29 cellular contexts compared by ENCODE assay signal in the genomic region with DNA sequence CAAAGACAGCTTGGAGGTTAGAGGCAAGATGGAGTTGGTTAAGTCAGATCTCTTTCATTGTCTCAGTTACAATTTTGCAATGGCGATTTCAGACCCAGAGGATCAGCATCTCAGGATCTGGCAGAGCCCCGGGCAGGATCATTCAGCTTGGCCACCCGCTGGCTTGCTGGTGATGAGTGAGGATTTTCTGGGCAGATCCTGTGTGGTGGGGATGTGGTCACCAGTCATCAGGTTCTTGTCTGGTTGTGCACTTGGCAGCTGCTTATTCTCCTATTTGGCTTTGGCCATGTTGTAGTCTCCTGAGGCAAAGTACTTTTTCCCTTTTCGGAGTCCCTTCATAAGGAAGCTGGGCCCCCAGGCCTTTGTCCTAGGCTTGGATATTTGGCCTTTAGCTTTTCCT.
"Had no signal": no experiment of that assay in that cellular context is flagged by ENCODE, and none has a peak within 500 bp of the region (broad histone marks: within the 10 kb centered on the region; RNA-seq: fewer than 3 reads in every experiment).

No MANE protein-coding gene starts in this region.

- H3K4me1 ChIP-seq: SJCRH30 had no signal

- H3K4me2 ChIP-seq: SK-N-SH had no signal

- DNase-seq: activated CD4-positive, alpha-beta T cell treated with anti-CD3 and anti-CD28 coated beads for 48 hours; activated CD4-positive, alpha-beta T cell treated with anti-CD3 and anti-CD28 coated beads, Interleukin-2, amount 50 U/mL, for 4 hours; activated CD4-positive, CD25-positive, alpha-beta regulatory T cell treated with anti-CD3 and anti-CD28 coated beads, Interleukin-2, amount 50 U/mL, for 72 hours; activated CD8-positive, alpha-beta memory T cell treated with anti-CD3 and anti-CD28 coated beads, Interleukin-2, amount 50 U/mL, for 48 hours; activated CD8-positive, alpha-beta T cell treated with anti-CD3 and anti-CD28 coated beads, Interleukin-2, amount 10 ng/mL, durations not matched to agents 7 days and 5 days; activated effector memory CD4-positive, alpha-beta T cell treated with Interleukin-2 at 50 U/mL for 16 hours; activated naive CD4-positive, alpha-beta T cell treated with Interleukin-2 at 50 U/mL for 16 hours; activated T-cell treated with anti-CD3 and anti-CD28 coated beads, Interleukin-2, amount 50 U/mL, for 1 hour; amygdala; brain microvascular endothelial cell; cerebellar nuclear complex; Karpas-422; NCI-H1092; NCI-H1417; NCI-H1694; NCI-H2029; NCI-H2107; NCI-H345; NCI-H510A; NCI-H69; NK-92 treated with Interleukin-12 subunit alpha and Interleukin-12 subunit beta, amount 100 ng/mL, for 24 hours; Right ventricle myocardium superior; SJCRH30; SK-N-SH; SW 1271 had no signal

- H3K9me3 ChIP-seq: SJCRH30, SK-N-SH had no signal

- H3K27ac ChIP-seq: brain microvascular endothelial cell, cardiac muscle cell, RWPE1, SJCRH30 had no signal

- H3K36me3 ChIP-seq: brain microvascular endothelial cell, cardiac muscle cell, SJCRH30 had no signal

- ATAC-seq: activated CD8-positive, alpha-beta T cell treated with anti-CD3 and anti-CD28 coated beads, Interleukin-2, amount 10 ng/mL, durations not matched to agents 7 days and 5 days; K562; Panc1 had no signal

- H3K9ac ChIP-seq: SK-N-SH had no signal

- FAIRE-seq: K562 had no signal

- H3K27me3 ChIP-seq: brain microvascular endothelial cell, cardiac muscle cell, SJCRH30 had no signal

- H3K4me3 ChIP-seq: cardiac muscle cell, K562, SJCRH30 had no signal
